Comparison of ENCODE assay signal across 1 cellular context in the genomic region with DNA sequence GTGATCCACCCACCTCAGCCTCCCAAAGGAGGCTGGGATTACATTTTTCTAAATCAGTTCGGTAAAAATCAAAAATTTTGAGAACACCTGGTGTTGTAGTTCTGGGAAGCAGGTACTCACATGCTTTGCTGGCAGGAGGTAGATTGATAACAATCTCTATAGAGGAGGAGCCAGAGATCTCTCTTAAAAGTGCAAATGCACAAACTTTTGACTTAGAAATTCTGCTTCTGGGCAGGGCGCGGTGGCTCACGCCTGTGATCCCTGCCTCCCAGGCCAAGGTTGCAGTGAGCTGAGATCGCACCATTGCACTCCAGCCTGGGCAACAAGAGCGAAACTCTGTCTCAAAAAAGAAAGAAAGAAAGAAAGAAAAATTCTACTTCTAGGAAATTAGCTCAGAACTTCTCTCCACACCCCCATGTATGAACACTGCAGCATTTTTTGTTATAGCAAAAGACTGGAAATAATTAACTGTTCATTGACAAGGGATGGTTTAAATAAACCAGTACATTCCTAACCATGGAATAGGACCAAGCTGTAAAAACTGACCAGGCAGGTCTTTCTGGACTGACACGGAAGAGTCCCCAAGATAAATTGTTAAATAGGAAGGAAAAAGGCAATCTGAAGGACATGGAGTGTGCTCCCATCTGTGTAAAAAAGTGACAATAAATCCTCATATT.
A peak's percentile ranks its signal among the peaks of the same experiment; 100 is the strongest.
TF ChIP-seq lines count a peak whose summit lies in the region.

No MANE protein-coding gene starts in this region.

TF ChIP-seq in K562, 482 proteins besides CTCF, POLR2A, EP300 and RAD21:
- TF ChIP-seq POLR2H (tag; IDR thresholded peaks at IDR 0.05; ENCODE audit: low read depth) (peak; percentile 56; the same call in 1 of the 2 replicates), SMAD4 (CRISPR knock-in tag; conservative IDR thresholded peaks at IDR 0.05) (peak; percentile 18; the same call in 1 of the 2 replicates), DMBX1 (CRISPR knock-in tag; IDR thresholded peaks at IDR 0.05; ENCODE audit: borderline replicate concordance) (peak; percentile 34; the same call in 1 of the 2 replicates), POLR2AphosphoS2 (IDR thresholded peaks at IDR 0.05; ENCODE audit: low read length) (no peak), GATA2 (CRISPR knock-in tag; IDR thresholded peaks at IDR 0.05) (0 out of 2 replicates have a peak, but pooled peaks have one; percentile 11), L3MBTL2 (IDR thresholded peaks at IDR 0.05) (0 out of 2 replicates have a peak, but pooled peaks have one; percentile 12), ZNF175 (CRISPR knock-in tag; IDR thresholded peaks at IDR 0.05; ENCODE audit: low read depth) (peak; percentile 3; the same call in 1 of the 2 replicates), ZNF384 (IDR thresholded peaks at IDR 0.05; ENCODE audit: low read depth, low read length) (no peak), CXXC5 (CRISPR knock-in tag; IDR thresholded peaks at IDR 0.05) (peak; percentile 41; the same call in 1 of the 2 replicates), NFRKB (IDR thresholded peaks at IDR 0.05; ENCODE audit: low read depth) (peak; percentile 5; the same call in 1 of the 2 replicates), ZNF778 (CRISPR knock-in tag; IDR thresholded peaks at IDR 0.05) (no peak)
- TF ChIP-seq, protein P1, sequence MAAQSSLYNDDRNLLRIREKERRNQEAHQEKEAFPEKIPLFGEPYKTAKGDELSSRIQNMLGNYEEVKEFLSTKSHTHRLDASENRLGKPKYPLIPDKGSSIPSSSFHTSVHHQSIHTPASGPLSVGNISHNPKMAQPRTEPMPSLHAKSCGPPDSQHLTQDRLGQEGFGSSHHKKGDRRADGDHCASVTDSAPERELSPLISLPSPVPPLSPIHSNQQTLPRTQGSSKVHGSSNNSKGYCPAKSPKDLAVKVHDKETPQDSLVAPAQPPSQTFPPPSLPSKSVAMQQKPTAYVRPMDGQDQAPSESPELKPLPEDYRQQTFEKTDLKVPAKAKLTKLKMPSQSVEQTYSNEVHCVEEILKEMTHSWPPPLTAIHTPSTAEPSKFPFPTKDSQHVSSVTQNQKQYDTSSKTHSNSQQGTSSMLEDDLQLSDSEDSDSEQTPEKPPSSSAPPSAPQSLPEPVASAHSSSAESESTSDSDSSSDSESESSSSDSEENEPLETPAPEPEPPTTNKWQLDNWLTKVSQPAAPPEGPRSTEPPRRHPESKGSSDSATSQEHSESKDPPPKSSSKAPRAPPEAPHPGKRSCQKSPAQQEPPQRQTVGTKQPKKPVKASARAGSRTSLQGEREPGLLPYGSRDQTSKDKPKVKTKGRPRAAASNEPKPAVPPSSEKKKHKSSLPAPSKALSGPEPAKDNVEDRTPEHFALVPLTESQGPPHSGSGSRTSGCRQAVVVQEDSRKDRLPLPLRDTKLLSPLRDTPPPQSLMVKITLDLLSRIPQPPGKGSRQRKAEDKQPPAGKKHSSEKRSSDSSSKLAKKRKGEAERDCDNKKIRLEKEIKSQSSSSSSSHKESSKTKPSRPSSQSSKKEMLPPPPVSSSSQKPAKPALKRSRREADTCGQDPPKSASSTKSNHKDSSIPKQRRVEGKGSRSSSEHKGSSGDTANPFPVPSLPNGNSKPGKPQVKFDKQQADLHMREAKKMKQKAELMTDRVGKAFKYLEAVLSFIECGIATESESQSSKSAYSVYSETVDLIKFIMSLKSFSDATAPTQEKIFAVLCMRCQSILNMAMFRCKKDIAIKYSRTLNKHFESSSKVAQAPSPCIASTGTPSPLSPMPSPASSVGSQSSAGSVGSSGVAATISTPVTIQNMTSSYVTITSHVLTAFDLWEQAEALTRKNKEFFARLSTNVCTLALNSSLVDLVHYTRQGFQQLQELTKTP (IDR thresholded peaks at IDR 0.05; ENCODE audit: low read depth in 1 of 2, partially characterized antibody in 2 of 2): peak in 1 of 2 experiments; percentile 41
- TF ChIP-seq, protein P2, sequence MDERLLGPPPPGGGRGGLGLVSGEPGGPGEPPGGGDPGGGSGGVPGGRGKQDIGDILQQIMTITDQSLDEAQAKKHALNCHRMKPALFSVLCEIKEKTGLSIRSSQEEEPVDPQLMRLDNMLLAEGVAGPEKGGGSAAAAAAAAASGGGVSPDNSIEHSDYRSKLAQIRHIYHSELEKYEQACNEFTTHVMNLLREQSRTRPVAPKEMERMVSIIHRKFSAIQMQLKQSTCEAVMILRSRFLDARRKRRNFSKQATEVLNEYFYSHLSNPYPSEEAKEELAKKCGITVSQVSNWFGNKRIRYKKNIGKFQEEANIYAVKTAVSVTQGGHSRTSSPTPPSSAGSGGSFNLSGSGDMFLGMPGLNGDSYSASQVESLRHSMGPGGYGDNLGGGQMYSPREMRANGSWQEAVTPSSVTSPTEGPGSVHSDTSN (CRISPR knock-in tag; IDR thresholded peaks at IDR 0.05; ENCODE audit: low read depth): no peak
- TF ChIP-seq, protein P2 (tag; conservative IDR thresholded peaks at IDR 0.05; ENCODE audit: low read depth): no peak
- TF ChIP-seq, protein P3, sequence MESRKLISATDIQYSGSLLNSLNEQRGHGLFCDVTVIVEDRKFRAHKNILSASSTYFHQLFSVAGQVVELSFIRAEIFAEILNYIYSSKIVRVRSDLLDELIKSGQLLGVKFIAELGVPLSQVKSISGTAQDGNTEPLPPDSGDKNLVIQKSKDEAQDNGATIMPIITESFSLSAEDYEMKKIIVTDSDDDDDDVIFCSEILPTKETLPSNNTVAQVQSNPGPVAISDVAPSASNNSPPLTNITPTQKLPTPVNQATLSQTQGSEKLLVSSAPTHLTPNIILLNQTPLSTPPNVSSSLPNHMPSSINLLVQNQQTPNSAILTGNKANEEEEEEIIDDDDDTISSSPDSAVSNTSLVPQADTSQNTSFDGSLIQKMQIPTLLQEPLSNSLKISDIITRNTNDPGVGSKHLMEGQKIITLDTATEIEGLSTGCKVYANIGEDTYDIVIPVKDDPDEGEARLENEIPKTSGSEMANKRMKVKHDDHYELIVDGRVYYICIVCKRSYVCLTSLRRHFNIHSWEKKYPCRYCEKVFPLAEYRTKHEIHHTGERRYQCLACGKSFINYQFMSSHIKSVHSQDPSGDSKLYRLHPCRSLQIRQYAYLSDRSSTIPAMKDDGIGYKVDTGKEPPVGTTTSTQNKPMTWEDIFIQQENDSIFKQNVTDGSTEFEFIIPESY (CRISPR knock-in tag; IDR thresholded peaks at IDR 0.05): 0 out of 2 replicates have a peak, but pooled peaks have one; percentile 21
